9 cellular contexts compared by ENCODE assay signal in the genomic region with DNA sequence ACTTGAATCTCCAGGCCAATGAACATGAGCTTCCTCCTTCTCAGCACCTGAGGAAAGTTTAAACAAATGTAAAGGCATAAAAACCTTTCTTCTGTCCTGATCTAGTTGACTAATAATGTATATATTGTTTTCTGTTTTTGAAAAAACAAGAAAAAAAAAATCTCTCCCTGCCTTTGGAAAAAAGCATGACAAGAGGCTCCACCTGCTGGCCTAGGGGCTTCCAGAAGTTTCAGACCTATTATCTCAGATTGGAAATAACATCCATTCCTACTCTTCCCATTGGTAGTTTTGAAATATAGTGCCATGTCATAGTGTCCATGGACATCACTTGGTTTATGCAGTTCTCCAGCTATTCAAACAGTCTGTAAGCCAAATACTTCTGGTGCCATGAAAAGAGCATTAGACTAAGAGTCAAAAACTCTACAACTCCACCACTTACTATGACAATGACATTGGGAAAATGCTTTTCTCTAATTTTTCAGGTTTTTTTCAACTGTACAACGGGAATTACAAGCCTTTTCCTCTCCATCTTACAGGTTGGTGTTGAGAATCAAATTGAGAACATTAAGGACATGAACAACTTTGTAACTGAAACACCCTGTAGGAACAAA.
A peak's percentile ranks its signal among the peaks of the same experiment; 100 is the strongest.
DNase-seq lines count a peak whose midpoint lies in the region; ATAC-seq and TF ChIP-seq lines count a peak whose summit lies in the region.
"Had no signal": no experiment of that assay in that cellular context is flagged by ENCODE, and none has a peak within 500 bp of the region (broad histone marks: within the 10 kb centered on the region; RNA-seq: fewer than 3 reads in every experiment).

No MANE protein-coding gene starts in this region.

- peak; percentile 50 for DNase-seq in NCI-H1092 treated with DMSO at 0.1 percent for 48 hours (lab: John Stamatoyannopoulos, UW)
- DNase-seq in NCI-H1092 (lab: John Stamatoyannopoulos, UW), result no peak
- DNase-seq in RWPE2 (ENCODE audit: low spot score), result no peak
- DNase-seq in head of caudate nucleus, result peak in 32 of 42 donors; percentile 10 to 77 (median 46)
- DNase-seq: activated T-cell treated with anti-CD3 and anti-CD28 coated beads, Interleukin-2, amount 50 U/mL, for 72 hours had no signal

- peak; percentile 63 for TF ChIP-seq CTCF in RWPE2 (IDR thresholded peaks at IDR 0.05; ENCODE audit: poor library complexity, severe bottlenecking)

- H3K27me3 ChIP-seq in RWPE2 (ENCODE audit: insufficient read depth, poor library complexity, severe bottlenecking) (no peaks in the 10 kb centered on the region), skeletal muscle tissue (ENCODE audit: control insufficient read depth in 3 of 3, insufficient read depth in 3 of 3, low read length in 3 of 3) (no peaks in the 10 kb centered on the region)

- intact Hi-C loops in head of caudate nucleus (cut with DNase I), result loop anchor here (10.0 kb wide), 1 partner anchor 254 kb away; no protein-coding TSS in a partner anchor

- H3K4me1 ChIP-seq in RWPE2 (ENCODE audit: insufficient read depth, poor library complexity, severe bottlenecking) (peaks cover 7% of the 10 kb centered on the region), skeletal muscle tissue (ENCODE audit: control insufficient read depth in 3 of 3, insufficient read depth in 3 of 3, low read length in 3 of 3) (peaks cover 0 to 20% (median 9%) of the 10 kb centered on the region in 3 donors)

- H3K4me3 ChIP-seq in RWPE2 (ENCODE audit: severe bottlenecking), result no peak overlapping the region
- H3K4me3 ChIP-seq in skeletal muscle tissue (ENCODE audit: low read length in 3 of 3), result no peak overlapping the region

- no peak overlapping the region for H3K9ac ChIP-seq in skeletal muscle tissue (ENCODE audit: low read depth in 1 of 3, low read length in 3 of 3)

- ATAC-seq in RWPE2 (ENCODE audit: low read depth), result no peak
- ATAC-seq in GM21576 (IDR thresholded peaks at IDR 0.05; ENCODE audit: unreplicated experiment), result no peak
- no peak for ATAC-seq in HG03439 (IDR thresholded peaks at IDR 0.05; ENCODE audit: unreplicated experiment)
- ATAC-seq in GM19035 (IDR thresholded peaks at IDR 0.05; ENCODE audit: unreplicated experiment), result no peak
- ATAC-seq: activated T-cell treated with anti-CD3 and anti-CD28 coated beads, Interleukin-2, amount 50 U/mL, for 72 hours had no signal

- H3K27ac ChIP-seq in RWPE2 (ENCODE audit: poor library complexity, severe bottlenecking) (no peak overlapping the region), skeletal muscle tissue (ENCODE audit: low read depth, low read length) (peak overlapping the region; percentile 67)

- H3K9me3 ChIP-seq in RWPE2 (ENCODE audit: severe bottlenecking), result no peaks in the 10 kb centered on the region
- H3K9me3 ChIP-seq in skeletal muscle tissue (ENCODE audit: control insufficient read depth in 3 of 3, low read length in 3 of 3), result peaks cover 0 to 6% (median 0%) of the 10 kb centered on the region in 3 donors

- H3K36me3 ChIP-seq in RWPE2 (ENCODE audit: low read depth), result no peaks in the 10 kb centered on the region
- H3K36me3 ChIP-seq in skeletal muscle tissue (ENCODE audit: control insufficient read depth in 3 of 3, insufficient read depth in 3 of 3, low read length in 3 of 3), result no peaks in the 10 kb centered on the region

Comparison
In these comparisons a context has a peak if more than half of its experiments do, and no peak if none do; other contexts are left out.
1. DNase-seq: peak in NCI-H1092 treated with DMSO at 0.1 percent for 48 hours (single experiment) and head of caudate nucleus (32 of 42); none in NCI-H1092 (single experiment) and RWPE2 (single experiment).